ENCODE assay signal across 8 cellular contexts in the genomic region with DNA sequence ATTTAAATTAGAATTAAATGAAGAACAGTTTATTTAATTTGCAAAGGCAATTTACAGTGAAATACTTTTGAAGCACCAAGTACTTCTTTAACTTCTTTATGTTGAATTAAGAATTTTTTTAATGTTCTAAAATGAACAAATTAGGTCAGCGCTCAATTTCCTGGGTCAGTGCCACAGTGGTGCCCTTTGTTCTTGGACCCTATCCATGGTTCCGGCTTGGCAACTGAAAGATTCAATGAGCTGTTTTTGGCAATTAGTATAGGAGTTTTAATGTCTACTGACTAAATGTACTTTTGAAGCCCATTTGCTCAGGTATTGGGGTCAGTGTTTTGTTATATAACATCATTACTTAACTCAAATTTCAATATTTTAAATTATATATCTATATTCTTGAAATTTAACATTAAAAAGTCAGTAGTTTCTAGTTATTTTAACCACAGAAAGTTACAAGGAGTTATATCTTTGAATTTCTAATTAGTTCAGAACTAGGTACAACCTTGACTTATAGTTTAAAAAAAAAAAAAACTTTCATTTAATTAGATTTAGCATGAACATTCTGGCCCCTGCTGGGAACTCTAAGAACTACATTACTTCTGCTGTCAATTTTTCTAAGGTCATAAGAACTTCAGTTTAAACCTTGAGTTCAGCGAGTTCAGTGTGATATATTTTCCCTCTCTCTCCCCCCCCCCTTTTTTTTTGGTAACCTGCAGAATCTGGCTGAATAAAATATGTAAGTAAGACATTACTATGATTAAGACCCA. TPM values are rescaled to one million over a fixed set of nuclear protein-coding genes. Genes with fewer than 3 reads are reported as not detected.
DNase-seq lines count a peak whose midpoint lies in the region; ATAC-seq, FAIRE-seq and TF ChIP-seq lines count a peak whose summit lies in the region.

No MANE protein-coding gene starts in this region.

- no peak for TF ChIP-seq POLR2A in tibial nerve (IDR thresholded peaks at IDR 0.05)

- intact Hi-C loops in ascending aorta (cut with DNase I) = no loop called here

- H3K36me3 ChIP-seq in ascending aorta = no peaks in the 10 kb centered on the region
- no peaks in the 10 kb centered on the region for H3K36me3 ChIP-seq in tibial nerve

- H3K27ac ChIP-seq in ascending aorta (no peak overlapping the region), tibial nerve (no peak overlapping the region)

- no peak overlapping the region for H3K4me3 ChIP-seq in ascending aorta
- H3K4me3 ChIP-seq in tibial nerve = no peak overlapping the region

- WGBS in tibial nerve, 2 donors = 30 to 47% methylated on average over 3 of the region's 3 CpGs

- FAIRE-seq in islet of Langerhans (lab: Jason Lieb, UNC) = peak; percentile 98

- TF ChIP-seq CTCF in ascending aorta (IDR thresholded peaks at IDR 0.05) (peak; percentile 18 to 54 (median 24)), tibial nerve (IDR thresholded peaks at IDR 0.05) (peak; percentile 19 to 57 (median 47))

- no peaks in the 10 kb centered on the region for H3K4me1 ChIP-seq in ascending aorta
- peaks cover 0 to 8% (median 3%) of the 10 kb centered on the region in 4 donors for H3K4me1 ChIP-seq in tibial nerve

- H3K9me3 ChIP-seq in ascending aorta (no peaks in the 10 kb centered on the region), tibial nerve (no peaks in the 10 kb centered on the region)

- peak; percentile 63 for ATAC-seq in HG03280 (IDR thresholded peaks at IDR 0.05; ENCODE audit: unreplicated experiment)

- H3K27me3 ChIP-seq in ascending aorta = no peaks in the 10 kb centered on the region
- H3K27me3 ChIP-seq in tibial nerve = no peaks in the 10 kb centered on the region

- no peak for TF ChIP-seq EP300 in tibial nerve (IDR thresholded peaks at IDR 0.05)

- DNase-seq in stimulated activated naive CD4-positive, alpha-beta T cell (lab: John Stamatoyannopoulos, UW) = peak in 4 of 6 experiments; percentile 3 to 41 (median 12)
- no peak for DNase-seq in stimulated activated naive CD4-positive, alpha-beta T cell treated with Interleukin-2 at 50 U/mL for 16 hours (lab: John Stamatoyannopoulos, UW)
- DNase-seq in NCI-H510A treated with DMSO at 0.1 percent for 48 hours (lab: John Stamatoyannopoulos, UW) (peak; percentile 64), ascending aorta (ENCODE audit: low spot score in 2 of 2) (no peak), tibial nerve (ENCODE audit: low spot score in 2 of 2) (peak in 1 of 2 donors; percentile 67), UCSD-AML1 (lab: John Stamatoyannopoulos, UW; ENCODE audit: unreplicated experiment) (no peak)

RNA-seq across cellular contexts. Expression of a gene that starts 7.6 kb away (rescaled TPM):
- not detected for total RNA-seq in ascending aorta
- total RNA-seq in tibial nerve = under 1 TPM; 0.59 to 0.90 (median 0.64) TPM

Comparison
In these comparisons a context has a peak if more than half of its experiments do, and no peak if none do; other contexts are left out.
1. DNase-seq: peak in stimulated activated naive CD4-positive, alpha-beta T cell (4 of 6) and NCI-H510A treated with DMSO at 0.1 percent for 48 hours (single experiment); none in stimulated activated naive CD4-positive, alpha-beta T cell treated with Interleukin-2 at 50 U/mL for 16 hours (single experiment), ascending aorta (0 of 2) and UCSD-AML1 (single experiment).